In genomic region chr3:145952541-145952940, GRCh38 we compare ENCODE assay signal across 16 cellular contexts.
DNase-seq lines count a peak whose midpoint lies in the region; ATAC-seq, FAIRE-seq and TF ChIP-seq lines count a peak whose summit lies in the region.
"Had no signal": no experiment of that assay in that cellular context is flagged by ENCODE, and none has a peak within 500 bp of the region (broad histone marks: within the 10 kb centered on the region; RNA-seq: fewer than 3 reads in every experiment).

No MANE protein-coding gene starts in this region.

- no peak for TF ChIP-seq EP300 in H1 (IDR thresholded peaks at IDR 0.05; ENCODE audit: borderline replicate concordance in 1 of 2, low read depth in 2 of 2, low read length in 2 of 2)

- no peak overlapping the region for H3K56ac ChIP-seq in H1 (replicated peaks; ENCODE audit: insufficient read length, low read depth, low read length)

- H3K9me3 ChIP-seq in H1 (ENCODE audit: insufficient read depth in 2 of 2, low read depth in 1 of 2, low read length in 1 of 2) (no peaks in the 10 kb centered on the region), aorta (ENCODE audit: control insufficient read depth, low read length) (no peaks in the 10 kb centered on the region)
- H3K9me3 ChIP-seq: tibial artery had no signal

- H4K20me1 ChIP-seq in H1 (replicated peaks in 1 of 2; ENCODE audit: control insufficient read depth in 1 of 2, insufficient read depth in 2 of 2, low read length in 2 of 2) = no peaks in the 10 kb centered on the region

- H3K4me1 Mint-ChIP-seq in nephron progenitor cell = no peaks in the 10 kb centered on the region
- H3K4me1 Mint-ChIP-seq: CD8-positive, alpha-beta memory T cell; naive B cell had no signal

- WGBS in H1 (ENCODE audit: extremely low coverage in 1 of 2, insufficient coverage in 1 of 2, insufficient read length in 1 of 2, insufficient replicate concordance in 2 of 2, low coverage in 1 of 2, low lambda C conversion rate in 2 of 2, missing lambda C conversion rate in 1 of 2), 2 experiments = 93% methylated on average over 4 of the region's 4 CpGs; no CpG with 5 or more reads in 1 of the 2 experiments
- 86 to 92% methylated on average over 4 of the region's 4 CpGs for WGBS in aorta, 2 donors

- CTCF ChIA-PET in H1 (lab: Charles Lee; ENCODE audit: partially characterized antibody) = no interaction called here

- H3K4me2 ChIP-seq in H1 (ENCODE audit: insufficient read depth in 1 of 2, low read depth in 2 of 2, low read length in 2 of 2) = no peak overlapping the region

- no peak for TF ChIP-seq RAD21 in H1 (IDR thresholded peaks at IDR 0.05 in 1 of 2, conservative IDR thresholded peaks at IDR 0.05 in 1 of 2; ENCODE audit: low read depth in 2 of 2, low read length in 2 of 2)

- intact Hi-C loops in aorta (cut with DNase I) = no loop called here

- peak overlapping the region; percentile 62 for H3K27ac Mint-ChIP-seq in nephron progenitor cell
- H3K27ac Mint-ChIP-seq: CD8-positive, alpha-beta memory T cell; naive B cell had no signal

- H4K8ac ChIP-seq in H1 (ENCODE audit: extremely low read depth, insufficient read depth, low read length) = no peak overlapping the region

- H3K9ac ChIP-seq in H1 (replicated peaks in 1 of 4; ENCODE audit: extremely low read depth in 1 of 4, low read depth in 3 of 4, low read length in 3 of 4) = no peak overlapping the region

- no peak overlapping the region for H2BK20ac ChIP-seq in H1 (ENCODE audit: low read length)

- no peaks in the 10 kb centered on the region for H3K79me2 ChIP-seq in H1 (ENCODE audit: control insufficient read depth in 1 of 2, insufficient read depth in 2 of 2, low read length in 2 of 2)

- H2BK120ac ChIP-seq in H1 (replicated peaks; ENCODE audit: low read depth, low read length) = no peak overlapping the region

- H3K79me1 ChIP-seq in H1 (ENCODE audit: low read depth, low read length) = no peaks in the 10 kb centered on the region

- H4K91ac ChIP-seq in H1 (replicated peaks; ENCODE audit: insufficient read length, low read length) = no peak overlapping the region

- no peak for TF ChIP-seq CTCF in H1 (IDR thresholded peaks at IDR 0.05; ENCODE audit: control extremely low read depth in 1 of 3, insufficient read depth in 1 of 3, low read depth in 1 of 3, low read length in 3 of 3)
- no peak for TF ChIP-seq CTCF in nephron progenitor cell (IDR thresholded peaks at IDR 0.05)

- FAIRE-seq in H1 (lab: Jason Lieb, UNC) = no peak
- FAIRE-seq: G401.6 had no signal

- H2BK5ac ChIP-seq in H1 (ENCODE audit: low read depth, low read length) = no peak overlapping the region

- no peaks in the 10 kb centered on the region for H3K23me2 ChIP-seq in H1 (ENCODE audit: low read depth, low read length)

- no peak overlapping the region for H2BK15ac ChIP-seq in H1 (ENCODE audit: low read length)

- H3K4ac ChIP-seq in H1 (replicated peaks; ENCODE audit: insufficient read length, low read depth, low read length) = no peak overlapping the region

- no peaks in the 10 kb centered on the region for H3K36me3 ChIP-seq in H1 (ENCODE audit: control insufficient read depth in 2 of 4, insufficient read depth in 4 of 4, low read length in 3 of 4)
- H3K36me3 ChIP-seq in aorta (ENCODE audit: control insufficient read depth in 1 of 2, insufficient read depth in 2 of 2, low read length in 1 of 2) = no peaks in the 10 kb centered on the region
- H3K36me3 ChIP-seq: cardiac muscle cell, heart left ventricle, tibial artery had no signal

- no peak overlapping the region for H3K14ac ChIP-seq in H1 (ENCODE audit: insufficient read length)

- H3K4me3 Mint-ChIP-seq in nephron progenitor cell = no peak overlapping the region
- H3K4me3 Mint-ChIP-seq: CD8-positive, alpha-beta memory T cell; naive B cell had no signal

- H3K27me3 ChIP-seq in H1 (replicated peaks in 1 of 4; ENCODE audit: control insufficient read depth in 3 of 4, extremely low read depth in 1 of 4, insufficient read depth in 3 of 4, low read length in 3 of 4) (no peaks in the 10 kb centered on the region), aorta (ENCODE audit: control insufficient read depth in 1 of 2, insufficient read depth in 2 of 2, low read length in 1 of 2) (peaks cover 0 to 1% of the 10 kb centered on the region in 2 donors)
- H3K27me3 ChIP-seq: cardiac muscle cell, heart left ventricle, tibial artery had no signal

- H3K36me3 Mint-ChIP-seq in nephron progenitor cell (ENCODE audit: low read depth) = no peaks in the 10 kb centered on the region
- H3K36me3 Mint-ChIP-seq: CD8-positive, alpha-beta memory T cell; naive B cell had no signal

- no peak overlapping the region for H2AK5ac ChIP-seq in H1 (ENCODE audit: low read depth, low read length)

- H3K4me1 ChIP-seq in H1 (replicated peaks in 1 of 4; ENCODE audit: control insufficient read depth in 3 of 4, insufficient read depth in 4 of 4, low read length in 3 of 4) (no peaks in the 10 kb centered on the region), aorta (ENCODE audit: control insufficient read depth in 1 of 2, insufficient read depth in 2 of 2, low read length in 2 of 2) (no peaks in the 10 kb centered on the region)
- H3K4me1 ChIP-seq: heart left ventricle, tibial artery had no signal

- H3K4me3 ChIP-seq in H1 (ENCODE audit: extremely low read depth in 1 of 4, insufficient read depth in 2 of 4, low read depth in 3 of 4, low read length in 4 of 4) (no peak overlapping the region), aorta (ENCODE audit: low read length in 2 of 2) (no peak overlapping the region)
- H3K4me3 ChIP-seq: cardiac muscle cell, heart left ventricle, tibial artery had no signal

- H2BK12ac ChIP-seq in H1 (ENCODE audit: low read depth, low read length) = no peak overlapping the region

- POLR2A ChIA-PET in H1 (lab: Charles Lee; ENCODE audit: partially characterized antibody) = no interaction called here

- no peak overlapping the region for H3K23ac ChIP-seq in H1 (ENCODE audit: insufficient read length)

- H3K9me3 Mint-ChIP-seq in nephron progenitor cell = peaks cover 13% of the 10 kb centered on the region

- no peak for ATAC-seq in aorta (ENCODE audit: low FRiP score)

- DNase-seq in ELR (ENCODE audit: low read depth) = peak; percentile 75
- peak; percentile 85 for DNase-seq in M059J (ENCODE audit: low read depth)
- no peak for DNase-seq in H1 (ENCODE audit: low read depth in 1 of 2, low spot score in 2 of 2)
- no peak for DNase-seq in nephron progenitor cell
- no peak for DNase-seq in aorta
- no peak for DNase-seq in HT-29 (ENCODE audit: low spot score)
- DNase-seq in effector CD4-positive, alpha-beta T cell = no peak
- DNase-seq: activated gamma-delta T cell; CD8-positive, alpha-beta memory T cell; heart left ventricle; left cardiac atrium; MV-4-11; naive B cell; tibial artery had no signal

- no peak for TF ChIP-seq POLR2A in H1 (IDR thresholded peaks at IDR 0.05; ENCODE audit: control extremely low read depth in 1 of 2, low read depth in 2 of 2, low read length in 2 of 2)

- H4K5ac ChIP-seq in H1 (ENCODE audit: insufficient read length, low read depth, low read length) = no peak overlapping the region

- no peaks in the 10 kb centered on the region for H3K27me3 Mint-ChIP-seq in nephron progenitor cell (ENCODE audit: low read depth, poor library complexity)
- H3K27me3 Mint-ChIP-seq: CD8-positive, alpha-beta memory T cell; naive B cell had no signal

- H3K18ac ChIP-seq in H1 (ENCODE audit: extremely low read depth, low read length) = no peak overlapping the region

- H3K27ac ChIP-seq in H1 (ENCODE audit: low read depth, low read length) (no peak overlapping the region), aorta (ENCODE audit: low read depth in 1 of 2, low read length in 2 of 2) (no peak overlapping the region)
- H3K27ac ChIP-seq: cardiac muscle cell, tibial artery had no signal

- 0 out of 2 replicates have a peak overlapping the region, but pooled peaks have one; percentile 23 for H2AFZ ChIP-seq in H1 (ENCODE audit: low read length)

TF ChIP-seq in H1, 55 proteins besides CTCF, POLR2A, EP300 and RAD21:
- TF ChIP-seq BRCA1 (IDR thresholded peaks at IDR 0.05; ENCODE audit: low read depth, low read length) (no peak), CEBPB (IDR thresholded peaks at IDR 0.05; ENCODE audit: low read depth, low read length) (no peak), GTF2F1 (IDR thresholded peaks at IDR 0.05; ENCODE audit: borderline replicate concordance, low read depth, low read length) (no peak), CHD1 (IDR thresholded peaks at IDR 0.05; ENCODE audit: low read depth, low read length) (no peak), SP4 (IDR thresholded peaks at IDR 0.05; ENCODE audit: low read length) (no peak), ZNF274 (IDR thresholded peaks at IDR 0.05; ENCODE audit: borderline replicate concordance, extremely low read depth, low read length) (no peak), CHD2 (IDR thresholded peaks at IDR 0.05; ENCODE audit: low read length) (no peak), BCL11A (IDR thresholded peaks at IDR 0.05; ENCODE audit: low read depth in 2 of 2, low read length in 2 of 2) (no peak), RNF2 (IDR thresholded peaks at IDR 0.05; ENCODE audit: borderline replicate concordance, low read depth, low read length, missing control alignments, poor library complexity, severe bottlenecking) (no peak), FOSL1 (IDR thresholded peaks at IDR 0.05; ENCODE audit: insufficient read depth, low read depth, low read length) (no peak), TEAD4 (IDR thresholded peaks at IDR 0.05; ENCODE audit: low read depth, low read length) (no peak), USF2 (IDR thresholded peaks at IDR 0.05; ENCODE audit: low read length) (no peak), CBX5 (IDR thresholded peaks at IDR 0.05; ENCODE audit: low read depth, low read length) (no peak), TAF1 (IDR thresholded peaks at IDR 0.05; ENCODE audit: low read depth, low read length) (no peak), SUZ12 (IDR thresholded peaks at IDR 0.05; ENCODE audit: low read length) (no peak), HDAC6 (IDR thresholded peaks at IDR 0.05; ENCODE audit: low read depth, low read length) (no peak)
- TF ChIP-seq, protein P1, sequence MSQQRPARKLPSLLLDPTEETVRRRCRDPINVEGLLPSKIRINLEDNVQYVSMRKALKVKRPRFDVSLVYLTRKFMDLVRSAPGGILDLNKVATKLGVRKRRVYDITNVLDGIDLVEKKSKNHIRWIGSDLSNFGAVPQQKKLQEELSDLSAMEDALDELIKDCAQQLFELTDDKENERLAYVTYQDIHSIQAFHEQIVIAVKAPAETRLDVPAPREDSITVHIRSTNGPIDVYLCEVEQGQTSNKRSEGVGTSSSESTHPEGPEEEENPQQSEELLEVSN (IDR thresholded peaks at IDR 0.05) = no peak

Comparison
In these comparisons a context has a peak if more than half of its experiments do, and no peak if none do; other contexts are left out.
1. DNase-seq: peak in ELR (single experiment) and M059J (single experiment); none in H1 (0 of 2), nephron progenitor cell (single experiment), aorta (0 of 2), HT-29 (single experiment) and effector CD4-positive, alpha-beta T cell (single experiment).